ENCODE assay signal across 30 cellular contexts in the genomic region with DNA sequence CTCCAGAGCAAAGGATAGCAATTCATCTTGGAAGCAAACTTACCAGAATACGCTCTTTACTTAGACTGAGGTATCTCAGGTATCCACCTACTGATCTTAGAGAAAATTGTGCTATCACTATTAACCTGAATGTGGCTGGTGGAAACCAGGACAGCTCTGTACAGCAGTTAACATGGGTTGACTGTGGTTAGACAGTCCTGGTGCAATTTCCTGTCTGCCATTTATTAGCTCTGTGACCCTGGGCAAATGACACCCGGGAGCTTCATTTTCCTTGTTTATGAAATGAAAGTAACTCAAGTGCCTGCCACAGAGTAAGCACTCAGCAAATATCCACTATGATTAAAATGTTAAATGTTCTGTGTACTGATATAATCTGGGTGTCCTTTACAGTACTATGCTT.
DNase-seq lines count a peak whose midpoint lies in the region; ATAC-seq and TF ChIP-seq lines count a peak whose summit lies in the region.
"Had no signal": no experiment of that assay in that cellular context is flagged by ENCODE, and none has a peak within 500 bp of the region (broad histone marks: within the 10 kb centered on the region; RNA-seq: fewer than 3 reads in every experiment).

No MANE protein-coding gene starts in this region.

- peaks cover 9 to 14% of the 10 kb centered on the region in 2 donors for H3K4me1 Mint-ChIP-seq in natural killer cell
- H3K4me1 Mint-ChIP-seq: activated T-helper 17 cell treated with anti-CD3 and anti-CD28 coated beads, Interleukin-2, amount 50 U/mL, for 72 hours; B cell; IgD-negative memory B cell; memory B cell had no signal

- H3F3A ChIP-seq in Loucy (ENCODE audit: low read depth): no peaks in the 10 kb centered on the region

- H3K4me2 ChIP-seq in Loucy (ENCODE audit: low read depth, low read length, poor library complexity, severe bottlenecking): peak overlapping the region; percentile 79
- H3K4me2 ChIP-seq: PC-9 had no signal

- H3K9me3 ChIP-seq in Loucy (ENCODE audit: insufficient read depth, low read depth, low read length): no peaks in the 10 kb centered on the region
- no peaks in the 10 kb centered on the region for H3K9me3 ChIP-seq in SK-N-MC (ENCODE audit: low read depth, low read length)
- H3K9me3 ChIP-seq: breast epithelium, sigmoid colon, SJSA1, transverse colon had no signal

- no peak overlapping the region for H3K4me3 Mint-ChIP-seq in natural killer cell
- H3K4me3 Mint-ChIP-seq: activated T-helper 17 cell treated with anti-CD3 and anti-CD28 coated beads, Interleukin-2, amount 50 U/mL, for 72 hours; B cell; IgD-negative memory B cell; memory B cell; naive thymus-derived CD8-positive, alpha-beta T cell had no signal

- H3K4me3 ChIP-seq in Loucy (ENCODE audit: low read length, poor library complexity, severe bottlenecking): peak overlapping the region; percentile 66
- H3K4me3 ChIP-seq in SK-N-MC: no peak overlapping the region
- H3K4me3 ChIP-seq: breast epithelium, PC-9, sigmoid colon, SJSA1, transverse colon had no signal

- no peaks in the 10 kb centered on the region for H3K79me2 ChIP-seq in Loucy (ENCODE audit: insufficient read depth, low read length)
- H3K79me2 ChIP-seq: parathyroid adenoma had no signal

- intact Hi-C loops in natural killer cell (cut with micrococcal nuclease): no loop called here

- TF ChIP-seq CTCF in Loucy (conservative IDR thresholded peaks at IDR 0.05; ENCODE audit: low read length) (no peak), natural killer cell (IDR thresholded peaks at IDR 0.05) (no peak)

- no peaks in the 10 kb centered on the region for H3K36me3 Mint-ChIP-seq in natural killer cell

- no peak overlapping the region for H3K27ac ChIP-seq in SK-N-MC
- H3K27ac ChIP-seq: breast epithelium, epithelial cell of prostate, foreskin keratinocyte, parathyroid adenoma, PC-9, sigmoid colon, SJSA1, transverse colon had no signal

- H3K9me2 ChIP-seq in Loucy (replicated peaks; ENCODE audit: low read depth, low read length): no peaks in the 10 kb centered on the region

- ATAC-seq in natural killer cell: peak; percentile 50 to 94 (median 64)
- ATAC-seq: activated T-helper 17 cell treated with anti-CD3 and anti-CD28 coated beads, Interleukin-2, amount 50 U/mL, for 72 hours; foreskin keratinocyte; naive thymus-derived CD8-positive, alpha-beta T cell; stimulated activated naive CD8-positive, alpha-beta T cell treated with anti-CD3 and anti-CD28 coated beads, Interleukin-15, Interleukin-2, amounts not matched to agents 100 U/mL and 50 U/mL, for 24 hours had no signal

- H3K36me3 ChIP-seq in Loucy (ENCODE audit: insufficient read depth, low read length) (no peaks in the 10 kb centered on the region), SK-N-MC (ENCODE audit: insufficient read depth, low read length) (no peaks in the 10 kb centered on the region)
- H3K36me3 ChIP-seq: breast epithelium, sigmoid colon, SJSA1, transverse colon had no signal

- H3K9me3 Mint-ChIP-seq in natural killer cell: no peaks in the 10 kb centered on the region
- H3K9me3 Mint-ChIP-seq: activated T-helper 17 cell treated with anti-CD3 and anti-CD28 coated beads, Interleukin-2, amount 50 U/mL, for 72 hours; IgD-negative memory B cell; memory B cell; naive thymus-derived CD8-positive, alpha-beta T cell had no signal

- H3K4me1 ChIP-seq in Loucy (ENCODE audit: insufficient read depth, low read length, poor library complexity, severe bottlenecking): peaks cover 20% of the 10 kb centered on the region
- H3K4me1 ChIP-seq: breast epithelium, foreskin keratinocyte, parathyroid adenoma, sigmoid colon, SJSA1, transverse colon had no signal

- no peaks in the 10 kb centered on the region for H4K20me1 ChIP-seq in Loucy (ENCODE audit: insufficient read depth, low read length, poor library complexity, severe bottlenecking)

- H3K9ac ChIP-seq in Loucy (ENCODE audit: low read depth, low read length, poor library complexity, severe bottlenecking) (peak overlapping the region; percentile 56), SK-N-MC (ENCODE audit: insufficient read length) (no peak overlapping the region)
- H3K9ac ChIP-seq: parathyroid adenoma had no signal

- DNase-seq in NCI-H510A treated with DMSO at 0.1 percent for 48 hours (lab: John Stamatoyannopoulos, UW): peak; percentile 3
- no peak for DNase-seq in NCI-H510A (lab: John Stamatoyannopoulos, UW)
- DNase-seq in SK-N-MC (ENCODE audit: low read depth, low spot score): peak; percentile 30
- no peak for DNase-seq in natural killer cell
- no peak for DNase-seq in cerebellar cortex (ENCODE audit: low spot score)
- DNase-seq in CD1c-positive myeloid dendritic cell (ENCODE audit: extremely low spot score): no peak
- no peak for DNase-seq in HPDE6-E6E7 (ENCODE audit: extremely low spot score)
- DNase-seq: 8988T; Calu3; dermis blood vessel endothelial cell; foreskin keratinocyte; GDM1; hypothalamus; naive thymus-derived CD8-positive, alpha-beta T cell; NCI-H526; PC-9; sigmoid colon; stimulated activated CD4-positive, alpha-beta T cell treated with anti-CD3 and anti-CD28 coated beads, Interleukin-1b, Interleukin-23, amount 100 ng/mL, for 48 hours; stimulated activated naive CD8-positive, alpha-beta T cell treated with anti-CD3 and anti-CD28 coated beads, Interleukin-15, Interleukin-2, amounts not matched to agents 100 U/mL and 50 U/mL, for 24 hours; T1000; transverse colon had no signal

- no peaks in the 10 kb centered on the region for H3K27me3 ChIP-seq in Loucy (ENCODE audit: insufficient read depth, low read length, poor library complexity, severe bottlenecking)
- H3K27me3 ChIP-seq: foreskin keratinocyte, sigmoid colon, SJSA1, transverse colon had no signal

- peak overlapping the region; percentile 80; the same call in 1 of the 2 replicates for H2AFZ ChIP-seq in Loucy (ENCODE audit: low read length)
- H2AFZ ChIP-seq: parathyroid adenoma, PC-9 had no signal

- H3K27ac Mint-ChIP-seq in natural killer cell: peak overlapping the region; percentile 30 to 74
- H3K27ac Mint-ChIP-seq: activated T-helper 17 cell treated with anti-CD3 and anti-CD28 coated beads, Interleukin-2, amount 50 U/mL, for 72 hours; B cell; memory B cell; naive thymus-derived CD8-positive, alpha-beta T cell had no signal

- no peaks in the 10 kb centered on the region for H3K27me3 Mint-ChIP-seq in natural killer cell (ENCODE audit: low read depth in 2 of 2)
- H3K27me3 Mint-ChIP-seq: activated T-helper 17 cell treated with anti-CD3 and anti-CD28 coated beads, Interleukin-2, amount 50 U/mL, for 72 hours; B cell; IgD-negative memory B cell; memory B cell; naive thymus-derived CD8-positive, alpha-beta T cell had no signal

Comparison
In these comparisons a context has a peak if more than half of its experiments do, and no peak if none do; other contexts are left out.
1. DNase-seq: peak in NCI-H510A treated with DMSO at 0.1 percent for 48 hours (single experiment) and SK-N-MC (single experiment); none in NCI-H510A (single experiment), natural killer cell (single experiment), cerebellar cortex (single experiment), CD1c-positive myeloid dendritic cell (single experiment) and HPDE6-E6E7 (single experiment).